In genomic region chr20:50341880-50342637, GRCh38 we compare ENCODE assay signal across 22 cellular contexts.
A peak's percentile ranks its signal among the peaks of the same experiment; 100 is the strongest.
DNase-seq lines count a peak whose midpoint lies in the region; ATAC-seq, FAIRE-seq and TF ChIP-seq lines count a peak whose summit lies in the region.
"Had no signal": no experiment of that assay in that cellular context is flagged by ENCODE, and none has a peak within 500 bp of the region (broad histone marks: within the 10 kb centered on the region; RNA-seq: fewer than 3 reads in every experiment).

No MANE protein-coding gene starts in this region.

- TF ChIP-seq CTCF in brain microvascular endothelial cell (IDR thresholded peaks at IDR 0.05; ENCODE audit: low read depth, low read length, missing control alignments) = no peak

- H3K4me3 ChIP-seq in MG63 (no peak overlapping the region), brain microvascular endothelial cell (ENCODE audit: low read depth, low read length) (no peak overlapping the region)
- H3K4me3 ChIP-seq: dorsolateral prefrontal cortex, GM23248, pancreas, sigmoid colon, tibial nerve had no signal

- H3K27ac ChIP-seq in brain microvascular endothelial cell = no peak overlapping the region
- H3K27ac ChIP-seq: dorsolateral prefrontal cortex, GM23248, pancreas, sigmoid colon, tibial nerve had no signal

- H3K4me1 Mint-ChIP-seq in activated naive CD8-positive, alpha-beta T cell treated with anti-CD3 and anti-CD28 coated beads, Interleukin-2, amount 10 ng/mL, durations not matched to agents 7 days and 5 days = peaks cover 76% of the 10 kb centered on the region
- peaks cover 41% of the 10 kb centered on the region for H3K4me1 Mint-ChIP-seq in activated naive CD8-positive, alpha-beta T cell treated with anti-CD3 and anti-CD28 coated beads for 36 hours

- no peaks in the 10 kb centered on the region for H3K27me3 ChIP-seq in MG63
- no peaks in the 10 kb centered on the region for H3K27me3 ChIP-seq in brain microvascular endothelial cell (replicated peaks)
- H3K27me3 ChIP-seq: dorsolateral prefrontal cortex, pancreas, sigmoid colon, tibial nerve had no signal

- H3K4me3 Mint-ChIP-seq in activated naive CD8-positive, alpha-beta T cell treated with anti-CD3 and anti-CD28 coated beads, Interleukin-2, amount 10 ng/mL, durations not matched to agents 7 days and 5 days = no peak overlapping the region
- H3K4me3 Mint-ChIP-seq in activated naive CD8-positive, alpha-beta T cell treated with anti-CD3 and anti-CD28 coated beads for 36 hours = no peak overlapping the region
- H3K4me3 Mint-ChIP-seq: activated T-cell treated with anti-CD3 and anti-CD28 coated beads, Interleukin-2, amount 50 U/mL, for 72 hours; CD8-positive, alpha-beta memory T cell had no signal

- POLR2A ChIA-PET in activated naive CD8-positive, alpha-beta T cell treated with anti-CD3 and anti-CD28 coated beads, Interleukin-2, amount 10 ng/mL, durations not matched to agents 7 days and 5 days (lab: Charles Lee) = interaction anchor here (0.6 kb wide), 1 partner anchor 47 kb away, joined by 4 read pairs; no protein-coding TSS in a partner anchor

- in situ Hi-C loops in brain microvascular endothelial cell (cut with HindIII; ENCODE audit: low pct_ligation_motif_present, low sequenced_read_pairs) = no loop called here

- intact Hi-C loops in posterior vena cava (cut with DNase I) = no loop called here

- H3K9me3 Mint-ChIP-seq in activated naive CD8-positive, alpha-beta T cell treated with anti-CD3 and anti-CD28 coated beads, Interleukin-2, amount 10 ng/mL, durations not matched to agents 7 days and 5 days = no peaks in the 10 kb centered on the region
- H3K9me3 Mint-ChIP-seq in activated naive CD8-positive, alpha-beta T cell treated with anti-CD3 and anti-CD28 coated beads for 36 hours = no peaks in the 10 kb centered on the region
- H3K9me3 Mint-ChIP-seq: activated T-cell treated with anti-CD3 and anti-CD28 coated beads, Interleukin-2, amount 50 U/mL, for 72 hours; CD8-positive, alpha-beta memory T cell had no signal

- DNase-seq in activated naive CD8-positive, alpha-beta T cell treated with anti-CD3 and anti-CD28 coated beads, Interleukin-2, amount 10 ng/mL, durations not matched to agents 7 days and 5 days = no peak
- no peak for DNase-seq in activated naive CD8-positive, alpha-beta T cell treated with anti-CD3 and anti-CD28 coated beads for 36 hours
- DNase-seq in HTR-8/SVneo (ENCODE audit: insufficient read length, low spot score) = no peak
- DNase-seq in NCI-H510A treated with DMSO at 0.1 percent for 48 hours (lab: John Stamatoyannopoulos, UW) = peak; percentile 87
- peak; percentile 19 for DNase-seq in posterior vena cava (ENCODE audit: low spot score)
- no peak for DNase-seq in MG63
- no peak for DNase-seq in brain microvascular endothelial cell
- DNase-seq: activated CD8-positive, alpha-beta memory T cell treated with anti-CD3 and anti-CD28 coated beads for 24 hours; activated T-cell treated with anti-CD3 and anti-CD28 coated beads, Interleukin-2, amount 50 U/mL, for 72 hours; CD8-positive, alpha-beta memory T cell; EL; GM23248; immature natural killer cell; NCI-H1417 treated with DMSO at 0.1 percent for 48 hours; NCI-H526 treated with DMSO at 0.1 percent for 48 hours; pancreas; stimulated activated naive CD4-positive, alpha-beta T cell had no signal

- peak overlapping the region; percentile 58 for H3K27ac Mint-ChIP-seq in activated naive CD8-positive, alpha-beta T cell treated with anti-CD3 and anti-CD28 coated beads, Interleukin-2, amount 10 ng/mL, durations not matched to agents 7 days and 5 days
- no peak overlapping the region for H3K27ac Mint-ChIP-seq in activated naive CD8-positive, alpha-beta T cell treated with anti-CD3 and anti-CD28 coated beads for 36 hours
- H3K27ac Mint-ChIP-seq: activated T-cell treated with anti-CD3 and anti-CD28 coated beads, Interleukin-2, amount 50 U/mL, for 72 hours had no signal

- H3K27me3 Mint-ChIP-seq in activated naive CD8-positive, alpha-beta T cell treated with anti-CD3 and anti-CD28 coated beads, Interleukin-2, amount 10 ng/mL, durations not matched to agents 7 days and 5 days = no peaks in the 10 kb centered on the region
- peaks cover 11% of the 10 kb centered on the region for H3K27me3 Mint-ChIP-seq in activated naive CD8-positive, alpha-beta T cell treated with anti-CD3 and anti-CD28 coated beads for 36 hours

- peak; percentile 28 for FAIRE-seq in HTR-8/SVneo (lab: Jason Lieb, UNC)
- FAIRE-seq: bronchial epithelial cell, pancreas had no signal

- H3K9me3 ChIP-seq in MG63 = no peaks in the 10 kb centered on the region
- H3K9me3 ChIP-seq: pancreas, sigmoid colon, tibial nerve had no signal

- ATAC-seq in activated naive CD8-positive, alpha-beta T cell treated with anti-CD3 and anti-CD28 coated beads, Interleukin-2, amount 10 ng/mL, durations not matched to agents 7 days and 5 days (ENCODE audit: low read depth) = no peak
- ATAC-seq in GM19397 (IDR thresholded peaks at IDR 0.05; ENCODE audit: unreplicated experiment) = no peak
- ATAC-seq: activated T-cell treated with anti-CD3 and anti-CD28 coated beads, Interleukin-2, amount 50 U/mL, for 72 hours; pancreas had no signal

- H3K36me3 ChIP-seq in MG63 (no peaks in the 10 kb centered on the region), brain microvascular endothelial cell (replicated peaks) (no peaks in the 10 kb centered on the region)
- H3K36me3 ChIP-seq: pancreas, sigmoid colon, tibial nerve had no signal

- no peaks in the 10 kb centered on the region for H3K36me3 Mint-ChIP-seq in activated naive CD8-positive, alpha-beta T cell treated with anti-CD3 and anti-CD28 coated beads, Interleukin-2, amount 10 ng/mL, durations not matched to agents 7 days and 5 days
- H3K36me3 Mint-ChIP-seq in activated naive CD8-positive, alpha-beta T cell treated with anti-CD3 and anti-CD28 coated beads for 36 hours = no peaks in the 10 kb centered on the region
- H3K36me3 Mint-ChIP-seq: CD8-positive, alpha-beta memory T cell had no signal

Comparison
In these comparisons a context has a peak if more than half of its experiments do, and no peak if none do; other contexts are left out.
1. DNase-seq: peak in NCI-H510A treated with DMSO at 0.1 percent for 48 hours (single experiment) and posterior vena cava (single experiment); none in activated naive CD8-positive, alpha-beta T cell treated with anti-CD3 and anti-CD28 coated beads, Interleukin-2, amount 10 ng/mL, durations not matched to agents 7 days and 5 days (single experiment), activated naive CD8-positive, alpha-beta T cell treated with anti-CD3 and anti-CD28 coated beads for 36 hours (single experiment), HTR-8/SVneo (single experiment), MG63 (single experiment) and brain microvascular endothelial cell (single experiment).